Comparison of ENCODE assay signal across 8 cellular contexts in the genomic region with DNA sequence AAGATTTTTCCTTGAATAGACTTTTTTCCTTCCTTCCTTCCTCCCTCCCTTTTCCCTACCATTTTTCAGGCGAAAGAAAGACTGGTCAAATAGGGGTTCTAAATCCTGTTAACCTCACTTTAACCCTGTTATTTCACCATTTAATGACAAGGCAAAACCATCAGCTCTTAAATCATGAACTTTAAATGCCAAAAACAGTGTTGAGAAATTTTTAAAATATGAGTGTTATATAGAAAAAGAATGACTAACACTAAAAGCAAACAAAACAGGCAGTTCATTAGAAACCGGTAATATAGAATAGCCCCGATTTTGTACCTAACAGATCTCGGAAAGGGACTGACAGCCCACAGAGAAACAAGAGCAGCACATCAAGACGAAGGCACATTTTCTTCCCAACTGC. TPM values are rescaled to one million over a fixed set of nuclear protein-coding genes. Genes with fewer than 3 reads are reported as not detected.
DNase-seq lines count a peak whose midpoint lies in the region; ATAC-seq, FAIRE-seq and TF ChIP-seq lines count a peak whose summit lies in the region.

No MANE protein-coding gene starts in this region.

- CTCF ChIA-PET in A549 (lab: Yijun Ruan, JAX) = interaction anchor here (0.6 kb wide), 1 partner anchor 22 kb away, joined by 3 read pairs; no protein-coding TSS in a partner anchor

- H3K27ac ChIP-seq in A549 (peak overlapping the region; percentile 72 to 88), SK-N-MC (no peak overlapping the region; the same call in 1 of the 2 replicates), subcutaneous abdominal adipose tissue (ENCODE audit: low read depth, low read length) (peak overlapping the region; percentile 33)

- TF ChIP-seq CTCF in A549 (IDR thresholded peaks at IDR 0.05) (no peak), foreskin fibroblast (IDR thresholded peaks at IDR 0.05; ENCODE audit: low read depth, low read length) (no peak)

- H3K4me1 ChIP-seq in A549 = peaks cover 40% of the 10 kb centered on the region
- H3K4me1 ChIP-seq in subcutaneous abdominal adipose tissue (ENCODE audit: control insufficient read depth in 5 of 5, insufficient read depth in 5 of 5, low read length in 5 of 5) = peaks cover 1 to 25% (median 20%) of the 10 kb centered on the region in 5 donors

- TF ChIP-seq EP300 in A549 (IDR thresholded peaks at IDR 0.05) = no peak

- peak in 1 of 2 experiments; percentile 57 for DNase-seq in A549 (ENCODE audit: low read depth in 1 of 2, low spot score in 1 of 2)
- DNase-seq in SK-N-MC (ENCODE audit: low read depth, low spot score) = no peak
- DNase-seq in foreskin fibroblast = peak; percentile 61 to 76
- no peak for DNase-seq in NCI-H1048 (lab: John Stamatoyannopoulos, UW)
- DNase-seq in DMS 273 (lab: John Stamatoyannopoulos, UW; ENCODE audit: unreplicated experiment) = no peak

- H3K9me3 ChIP-seq in A549 (no peaks in the 10 kb centered on the region), SK-N-MC (ENCODE audit: low read depth, low read length) (no peaks in the 10 kb centered on the region), subcutaneous abdominal adipose tissue (ENCODE audit: control insufficient read depth in 5 of 5, low read length in 5 of 5) (no peaks in the 10 kb centered on the region)

- H3K9ac ChIP-seq in SK-N-MC (ENCODE audit: insufficient read length) = peak overlapping the region; percentile 48
- peak overlapping the region in 4 of 5 donors; percentile 1 to 70 (median 48) for H3K9ac ChIP-seq in subcutaneous abdominal adipose tissue (ENCODE audit: low read length in 5 of 5)

- ATAC-seq in A549 (peak; percentile 43 to 50; a peak in 4 of 6 replicates), GM19395 (IDR thresholded peaks at IDR 0.05; ENCODE audit: unreplicated experiment) (peak; percentile 5), GM18519 (IDR thresholded peaks at IDR 0.05; ENCODE audit: low FRiP score, unreplicated experiment) (no peak)

- H3K27me3 ChIP-seq in subcutaneous abdominal adipose tissue (ENCODE audit: control insufficient read depth in 5 of 5, insufficient read depth in 4 of 5, low read length in 5 of 5) = no peaks in the 10 kb centered on the region

- WGBS in A549 (ENCODE audit: missing lambda C conversion rate) = 6% methylated on average over 5 of the region's 5 CpGs

- TF ChIP-seq RAD21 in A549 (conservative IDR thresholded peaks at IDR 0.05 in 1 of 2, IDR thresholded peaks at IDR 0.05 in 1 of 2) = no peak

- no peak for FAIRE-seq in A549 (lab: Jason Lieb, UNC)

- H3K36me3 ChIP-seq in SK-N-MC (ENCODE audit: insufficient read depth, low read length) (no peaks in the 10 kb centered on the region), subcutaneous abdominal adipose tissue (ENCODE audit: control insufficient read depth in 5 of 5, insufficient read depth in 5 of 5, low read length in 5 of 5) (no peaks in the 10 kb centered on the region)

- POLR2A ChIA-PET in A549 (lab: Yijun Ruan, JAX) = interaction anchor here (1.1 to 2.3 kb wide), 2 partner anchors 57 to 185 kb away, joined by 3 to 8 read pairs; a partner anchor contains a TSS

- H3K4me3 ChIP-seq in A549 (peak overlapping the region; percentile 46), SK-N-MC (peak overlapping the region; percentile 73), foreskin fibroblast (ENCODE audit: low read depth in 1 of 2, low read length in 2 of 2) (peak overlapping the region; percentile 43 to 48), subcutaneous abdominal adipose tissue (ENCODE audit: low read depth in 1 of 5, low read length in 5 of 5) (peak overlapping the region; percentile 60 to 78 (median 64))

- peak overlapping the region; percentile 93 for H3K4me2 ChIP-seq in A549

- TF ChIP-seq POLR2A in A549 (IDR thresholded peaks at IDR 0.05; ENCODE audit: low read length) = no peak

TF ChIP-seq in A549, 52 proteins besides CTCF, POLR2A, EP300 and RAD21:
- TF ChIP-seq MAFK (IDR thresholded peaks at IDR 0.05; ENCODE audit: partially characterized antibody) (peak; percentile 54), RARB (CRISPR knock-in tag; IDR thresholded peaks at IDR 0.05) (peak; percentile 49; the same call in 1 of the 2 replicates), JUNB (IDR thresholded peaks at IDR 0.05) (0 out of 2 replicates have a peak, but pooled peaks have one; percentile 18), ZSCAN20 (CRISPR knock-in tag; IDR thresholded peaks at IDR 0.05) (no peak), KDM5A (IDR thresholded peaks at IDR 0.05) (no peak), FOSL2 (IDR thresholded peaks at IDR 0.05) (no peak), FOSL2 (CRISPR knock-in tag; IDR thresholded peaks at IDR 0.05) (0 out of 2 replicates have a peak, but pooled peaks have one; percentile 27), CEBPB (IDR thresholded peaks at IDR 0.05) (peak in 1 of 2 experiments; percentile 54; a peak in 1 of 4 replicates)
TF ChIP-seq in A549: peak in this region for 5.

RNA-seq across cellular contexts. Expression of a gene that starts 57.3 kb away (rescaled TPM):
- polyA plus RNA-seq in A549 (2011; rRNA removed) (3.4 and 4.0 TPM in 2 replicates), A549 (2017; fragmentation: RNase III; extraction: RNeasy Plus Mini Kit Qiagen cat#74134 plus additional on column Dnase treatment) (1.3 to 1.5 TPM (median 1.4 TPM) in 3 replicates)
- polyA plus RNA-seq in A549 (2012; cell fraction: cytosol; rRNA removed) = 0.38 and 0.71 TPM in 2 replicates
- polyA plus RNA-seq in A549 (2012; cell fraction: nucleus; rRNA removed) = 0.70 and 1.00 TPM in 2 replicates
- 8.7 and 17.1 TPM in 2 replicates for polyA minus RNA-seq in A549 (2011; rRNA and poly(A)+ RNA removed)

Comparison
In these comparisons a context has a peak if more than half of its experiments do, and no peak if none do; other contexts are left out.
1. DNase-seq: peak in foreskin fibroblast (2 of 2); none in SK-N-MC (single experiment), NCI-H1048 (single experiment) and DMS 273 (single experiment).
2. Peak in every context shown above with its lines, with median percentiles within 50 percentile points of each other: H3K4me3 ChIP-seq.